Comparison of ENCODE assay signal across 10 cellular contexts in genomic region chr17:49616086-49616485, GRCh38. TPM values are rescaled to one million over a fixed set of nuclear protein-coding genes. Genes with fewer than 3 reads are reported as not detected.
DNase-seq lines count a peak whose midpoint lies in the region; ATAC-seq and TF ChIP-seq lines count a peak whose summit lies in the region.
"Had no signal": no experiment of that assay in that cellular context is flagged by ENCODE, and none has a peak within 500 bp of the region (broad histone marks: within the 10 kb centered on the region; RNA-seq: fewer than 3 reads in every experiment).

No MANE protein-coding gene starts in this region.

- 54 to 55% methylated on average over 3 of the region's 3 CpGs for WGBS in GM23248 (ENCODE audit: low coverage in 1 of 2, low lambda C conversion rate in 2 of 2, missing lambda C conversion rate in 2 of 2), 2 experiments

- no peak overlapping the region for H3K4me3 ChIP-seq in GM23248
- H3K4me3 ChIP-seq in lower lobe of right lung, result no peak overlapping the region

- intact Hi-C loops in MCF 10A (cut with micrococcal nuclease) (no loop called here), lower lobe of right lung (cut with DNase I) (no loop called here)

- no TSS peak for BruUV-seq in MCF 10A (replicated peaks; lab: Mats Ljungman, UMichigan)

- H3K27ac ChIP-seq in GM23248 (peak overlapping the region; percentile 44), lower lobe of right lung (no peak overlapping the region)

- no peaks in the 10 kb centered on the region for H3K9me2 ChIP-seq in GM23248 (ENCODE audit: insufficient read depth)

- H3K4me2 ChIP-seq in GM23248 (ENCODE audit: unreplicated experiment), result peak overlapping the region; percentile 48

- H3K4me1 ChIP-seq in GM23248 (ENCODE audit: insufficient read depth) (peaks cover 32% of the 10 kb centered on the region), lower lobe of right lung (peaks cover 42% of the 10 kb centered on the region)

- H3K9ac ChIP-seq in GM23248, result peak overlapping the region; percentile 9

- DNase-seq in 8988T, result peak; percentile 18
- peak; percentile 51 for DNase-seq in GM23248
- peak; percentile 5 for DNase-seq in MCF 10A (ENCODE audit: unreplicated experiment)
- DNase-seq in lower lobe of right lung, result no peak
- no peak for DNase-seq in NCI-H2029 treated with DMSO at 0.1 percent for 48 hours (lab: John Stamatoyannopoulos, UW)
- no peak for DNase-seq in NCI-H2081 (lab: John Stamatoyannopoulos, UW)
- DNase-seq in NCI-H524 treated with DMSO at 0.1 percent for 48 hours (lab: John Stamatoyannopoulos, UW), result no peak
- DNase-seq: stimulated activated naive CD4-positive, alpha-beta T cell; T-helper 9 cell had no signal

- peaks cover 45% of the 10 kb centered on the region for H3K79me2 ChIP-seq in GM23248 (ENCODE audit: insufficient read depth)

- ATAC-seq in lower lobe of right lung (peak in 1 of 2 donors; percentile 33), GM21528 (IDR thresholded peaks at IDR 0.05; ENCODE audit: low FRiP score, unreplicated experiment) (no peak)

- no peaks in the 10 kb centered on the region for H3K9me3 Mint-ChIP-seq in MCF 10A (ENCODE audit: unreplicated experiment)

- H2AFZ ChIP-seq in GM23248, result no peak overlapping the region

- no peak overlapping the region for H3K4me3 Mint-ChIP-seq in MCF 10A (ENCODE audit: unreplicated experiment)

- H3K4me1 Mint-ChIP-seq in MCF 10A (ENCODE audit: insufficient read depth, unreplicated experiment), result peaks cover 6% of the 10 kb centered on the region

- H3K27me3 ChIP-seq in GM23248 (replicated peaks; ENCODE audit: insufficient read depth) (no peaks in the 10 kb centered on the region), lower lobe of right lung (ENCODE audit: low read depth) (no peaks in the 10 kb centered on the region)

- H4K20me1 ChIP-seq in GM23248 (ENCODE audit: insufficient read depth), result no peaks in the 10 kb centered on the region

- H3K27ac Mint-ChIP-seq in MCF 10A (ENCODE audit: low read depth, unreplicated experiment), result no peak overlapping the region

- CTCF ChIA-PET in MCF 10A (lab: Yijun Ruan, JAX), result no interaction called here

- TF ChIP-seq CTCF in MCF 10A (IDR thresholded peaks at IDR 0.05; ENCODE audit: unreplicated experiment) (no peak), lower lobe of right lung (IDR thresholded peaks at IDR 0.05) (peak; percentile 27)

- in situ Hi-C loops in GM23248 (cut with MboI), result no loop called here

- H3K9me3 ChIP-seq in GM23248 (ENCODE audit: low read depth), result no peaks in the 10 kb centered on the region
- H3K9me3 ChIP-seq in lower lobe of right lung, result no peaks in the 10 kb centered on the region

- H3F3A ChIP-seq in GM23248 (ENCODE audit: insufficient read depth), result peaks cover 35% of the 10 kb centered on the region

- H3K36me3 Mint-ChIP-seq in MCF 10A (ENCODE audit: insufficient read depth, unreplicated experiment), result peaks cover 59% of the 10 kb centered on the region

- H3K27me3 Mint-ChIP-seq in MCF 10A (ENCODE audit: insufficient read depth, unreplicated experiment), result no peaks in the 10 kb centered on the region

- POLR2A ChIA-PET in MCF 10A (lab: Yijun Ruan, JAX), result interaction anchor here (1.2 kb wide), 1 partner anchor 92 kb away, joined by 3 read pairs; the partner anchor contains the start of gene SLC35B1

- H3K36me3 ChIP-seq in GM23248 (ENCODE audit: low read depth), result peaks cover 23% of the 10 kb centered on the region
- peaks cover 79% of the 10 kb centered on the region for H3K36me3 ChIP-seq in lower lobe of right lung

RNA-seq across cellular contexts. Expression of gene NXPH3, which starts 40.4 kb away (rescaled TPM):
- 0.76 and 1.4 TPM in 2 replicates for total RNA-seq in GM23248 (2014; rRNA removed; shearing (Covaris generic))
- polyA plus RNA-seq in GM23248 (2016; fragmentation: Nextera tagmentation; extraction: Ambion mirVana), result 0.30 TPM in 2 replicates
- total RNA-seq in MCF 10A (2022) (not detected in 2 replicates), lower lobe of right lung (4.5 TPM)

Comparison
In these comparisons a context has a peak if more than half of its experiments do, and no peak if none do; other contexts are left out.
1. DNase-seq: peak in 8988T (single experiment), GM23248 (single experiment) and MCF 10A (single experiment); none in lower lobe of right lung (single experiment), NCI-H2029 treated with DMSO at 0.1 percent for 48 hours (single experiment), NCI-H2081 (0 of 2) and NCI-H524 treated with DMSO at 0.1 percent for 48 hours (single experiment).